22 cellular contexts compared by ENCODE assay signal in genomic region chr17:56047321-56047720, GRCh38.
"Had no signal": no experiment of that assay in that cellular context is flagged by ENCODE, and none has a peak within 500 bp of the region (broad histone marks: within the 10 kb centered on the region; RNA-seq: fewer than 3 reads in every experiment).

No MANE protein-coding gene starts in this region.

- DNase-seq: activated CD4-positive, alpha-beta T cell treated with anti-CD3 and anti-CD28 coated beads for 4 hours; activated CD4-positive, alpha-beta T cell treated with anti-CD3 and anti-CD28 coated beads, Interleukin-2, amount 50 U/mL, for 48 hours; activated CD4-positive, CD25-positive, alpha-beta regulatory T cell; activated naive CD4-positive, alpha-beta T cell treated with anti-CD3 and anti-CD28 coated beads for 36 hours; activated T-cell treated with anti-CD3 and anti-CD28 coated beads, Interleukin-2, amount 50 U/mL, for 48 hours; amygdala; cerebellar nuclear complex; cortex of kidney; heart right ventricle; islet precursor cell; left cardiac atrium; mesenchymal stem cell; mucosa of descending colon; naive B cell; posterior cingulate gyrus; sigmoid colon; stimulated activated CD4-positive, alpha-beta T cell treated with anti-CD3 and anti-CD28 coated beads, Interleukin-15, amount 100 ng/mL, for 24 hours; stimulated activated CD4-positive, alpha-beta T cell treated with anti-CD3 and anti-CD28 coated beads, Interleukin-2, amount 100 ng/mL, for 48 hours; stimulated activated CD8-positive, alpha-beta memory T cell treated with anti-CD3 and anti-CD28 coated beads, Interleukin-4, amount 100 ng/mL, for 48 hours; stimulated activated naive B cell treated with anti-CD40 and anti-IgM and Interleukin-4, amounts not matched to agents 10 μg/mL and 1 μg/mL and 100 μg/mL, for 72 hours had no signal

- H3K4me1 Mint-ChIP-seq: naive B cell; neural crest cell; stimulated activated naive B cell treated with anti-CD40 and anti-IgM and Interleukin-4, amounts not matched to agents 10 μg/mL and 1 μg/mL and 100 μg/mL, for 72 hours had no signal

- H3K9me3 Mint-ChIP-seq: neural crest cell, type B pancreatic cell had no signal

- H3K27ac Mint-ChIP-seq: activated naive CD4-positive, alpha-beta T cell treated with anti-CD3 and anti-CD28 coated beads for 36 hours; naive B cell; stimulated activated naive B cell treated with anti-CD40 and anti-IgM and Interleukin-4, amounts not matched to agents 10 μg/mL and 1 μg/mL and 100 μg/mL, for 72 hours; type B pancreatic cell had no signal

- H3K4me3 Mint-ChIP-seq: activated naive CD4-positive, alpha-beta T cell treated with anti-CD3 and anti-CD28 coated beads for 36 hours; naive B cell; neural crest cell; stimulated activated naive B cell treated with anti-CD40 and anti-IgM and Interleukin-4, amounts not matched to agents 10 μg/mL and 1 μg/mL and 100 μg/mL, for 72 hours; type B pancreatic cell had no signal

- H3K36me3 Mint-ChIP-seq: naive B cell; stimulated activated naive B cell treated with anti-CD40 and anti-IgM and Interleukin-4, amounts not matched to agents 10 μg/mL and 1 μg/mL and 100 μg/mL, for 72 hours; type B pancreatic cell had no signal
